ENCODE assay signal across 18 cellular contexts in the genomic region with DNA sequence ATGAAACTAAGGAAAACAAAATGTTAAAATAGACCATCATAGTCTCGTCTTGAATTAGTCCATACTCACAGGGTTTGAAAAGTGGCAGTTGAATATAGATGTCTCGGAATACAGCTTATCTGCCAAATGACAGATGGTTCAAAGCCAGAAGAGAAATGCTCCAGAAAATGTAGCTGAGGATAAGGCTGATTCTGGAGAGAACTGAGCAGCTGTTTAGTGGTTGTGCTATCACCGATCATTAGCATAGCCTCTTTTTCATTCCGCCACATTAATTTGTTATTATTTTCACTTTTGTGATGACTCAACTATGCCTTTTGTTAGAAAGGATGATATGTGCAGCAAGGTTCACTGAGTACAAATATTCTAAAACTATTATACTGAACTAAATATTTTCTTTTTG.
DNase-seq lines count a peak whose midpoint lies in the region; ATAC-seq and TF ChIP-seq lines count a peak whose summit lies in the region.
"Had no signal": no experiment of that assay in that cellular context is flagged by ENCODE, and none has a peak within 500 bp of the region (broad histone marks: within the 10 kb centered on the region; RNA-seq: fewer than 3 reads in every experiment).

No MANE protein-coding gene starts in this region.

- peaks cover 2% of the 10 kb centered on the region for H3K27me3 Mint-ChIP-seq in endothelial cell (ENCODE audit: unreplicated experiment)

- no peaks in the 10 kb centered on the region for H3K36me3 Mint-ChIP-seq in endothelial cell (ENCODE audit: low read depth, unreplicated experiment)

- H3K4me3 Mint-ChIP-seq in endothelial cell (ENCODE audit: unreplicated experiment) = no peak overlapping the region

- no peak for TF ChIP-seq CTCF in endothelial cell (IDR thresholded peaks at IDR 0.05; ENCODE audit: unreplicated experiment)

- H3K4me1 Mint-ChIP-seq in endothelial cell (ENCODE audit: unreplicated experiment) = peaks cover 12% of the 10 kb centered on the region

- peak; percentile 48 for ATAC-seq in GM18867 (IDR thresholded peaks at IDR 0.05; ENCODE audit: unreplicated experiment)
- peak; percentile 36 for ATAC-seq in HG03520 (IDR thresholded peaks at IDR 0.05; ENCODE audit: unreplicated experiment)
- ATAC-seq: A549, SK-N-SH treated with all-trans-retinoic acid at 6 μM for 48 hours had no signal

- no peaks in the 10 kb centered on the region for H3K9me3 Mint-ChIP-seq in endothelial cell (ENCODE audit: unreplicated experiment)

- H3K27ac Mint-ChIP-seq in endothelial cell (ENCODE audit: unreplicated experiment) = no peak overlapping the region

- DNase-seq in NCI-H82 treated with DMSO at 0.1 percent for 48 hours (lab: John Stamatoyannopoulos, UW; ENCODE audit: unreplicated experiment) (peak; percentile 9), myocyte (ENCODE audit: low read depth) (peak; percentile 46), amniotic stem cell (lab: John Stamatoyannopoulos, UW) (no peak), endothelial cell (ENCODE audit: low spot score) (no peak)
- DNase-seq in stimulated activated CD4-positive, alpha-beta T cell treated with anti-CD3 and anti-CD28 coated beads, Interleukin-15, amount 100 ng/mL, for 24 hours = no peak
- DNase-seq: BE2C, DMS79 treated with DMSO at 0.1 percent for 48 hours, GOT3, HCEC 1CT, KG1, NCI-H1092 treated with DMSO at 0.1 percent for 48 hours, NCI-H1436 treated with DMSO at 0.1 percent for 48 hours, NCI-H748 treated with DMSO at 0.1 percent for 48 hours, Peyer's patch had no signal

Comparison
In these comparisons a context has a peak if more than half of its experiments do, and no peak if none do; other contexts are left out.
1. DNase-seq: peak in NCI-H82 treated with DMSO at 0.1 percent for 48 hours (single experiment) and myocyte (single experiment); none in amniotic stem cell (single experiment), stimulated activated CD4-positive, alpha-beta T cell treated with anti-CD3 and anti-CD28 coated beads, Interleukin-15, amount 100 ng/mL, for 24 hours (single experiment) and endothelial cell (single experiment).